20 cellular contexts compared by ENCODE assay signal in genomic region chr16:67543036-67543435, GRCh38. TPM values are rescaled to one million over a fixed set of nuclear protein-coding genes. Genes with fewer than 3 reads are reported as not detected.
DNase-seq lines count a peak whose midpoint lies in the region; ATAC-seq and TF ChIP-seq lines count a peak whose summit lies in the region.
"Had no signal": no experiment of that assay in that cellular context is flagged by ENCODE, and none has a peak within 500 bp of the region (broad histone marks: within the 10 kb centered on the region; RNA-seq: fewer than 3 reads in every experiment).

No MANE protein-coding gene starts in this region.

- H3K4me3 ChIP-seq in CD4-positive, alpha-beta memory T cell (ENCODE audit: low read length in 2 of 2): no peak overlapping the region
- H3K4me3 ChIP-seq in lower lobe of right lung: no peak overlapping the region
- H3K4me3 ChIP-seq: ascending aorta, GM12878, hepatocyte, right atrium auricular region, SJSA1 had no signal

- H3K4me1 ChIP-seq in CD4-positive, alpha-beta memory T cell (ENCODE audit: insufficient read depth, low read length): peaks cover 51% of the 10 kb centered on the region
- H3K4me1 ChIP-seq in lower lobe of right lung: peaks cover 89% of the 10 kb centered on the region

- POLR2A ChIA-PET in CD4-positive, alpha-beta memory T cell (lab: Charles Lee; ENCODE audit: partially characterized antibody): interaction anchor here (11.9 to 20.3 kb wide), 2 partner anchors 19 to 100 kb away, joined by 190 to 706 read pairs; partner anchors contain the start of genes CARMIL2 and CTCF

- H3K9me3 ChIP-seq in CD4-positive, alpha-beta memory T cell (ENCODE audit: control insufficient read depth in 1 of 2, low read length in 2 of 2): no peaks in the 10 kb centered on the region
- no peaks in the 10 kb centered on the region for H3K9me3 ChIP-seq in lower lobe of right lung
- H3K9me3 ChIP-seq: ascending aorta, right atrium auricular region had no signal

- no peaks in the 10 kb centered on the region for H3K27me3 Mint-ChIP-seq in CD4-positive, alpha-beta memory T cell
- H3K27me3 Mint-ChIP-seq in activated T-helper 1 cell treated with anti-CD3 and anti-CD28 coated beads, Interleukin-12 subunit alpha, Interleukin-12 subunit beta, Interleukin-2, Interleukin-4 antibody, amounts not matched to agents 30 ng/mL and 10 ng/mL and 1 ng/mL, durations not matched to agents 14 hours and 24 hours and 36 hours (ENCODE audit: insufficient read depth): no peaks in the 10 kb centered on the region
- H3K27me3 Mint-ChIP-seq in nephron progenitor cell (ENCODE audit: low read depth, poor library complexity): peaks cover 31% of the 10 kb centered on the region
- H3K27me3 Mint-ChIP-seq: stimulated activated naive CD8-positive, alpha-beta T cell treated with anti-CD3 and anti-CD28 coated beads, Interleukin-15, amount 100 ng/mL, for 72 hours had no signal

- ATAC-seq in lower lobe of right lung: no peak

- CTCF ChIA-PET in CD4-positive, alpha-beta memory T cell (lab: Charles Lee; ENCODE audit: partially characterized antibody): interaction anchor here (1.4 to 9.3 kb wide), 5 partner anchors 16 to 103 kb away, joined by 3 to 361 read pairs (median 101); partner anchors contain the start of genes ATP6V0D1, CARMIL2 and CTCF

- H3K36me3 Mint-ChIP-seq in CD4-positive, alpha-beta memory T cell: peaks cover 14 to 33% of the 10 kb centered on the region in 2 donors
- peaks cover 16% of the 10 kb centered on the region for H3K36me3 Mint-ChIP-seq in activated T-helper 1 cell treated with anti-CD3 and anti-CD28 coated beads, Interleukin-12 subunit alpha, Interleukin-12 subunit beta, Interleukin-2, Interleukin-4 antibody, amounts not matched to agents 30 ng/mL and 10 ng/mL and 1 ng/mL, durations not matched to agents 14 hours and 24 hours and 36 hours (ENCODE audit: low read depth)
- peaks cover 29% of the 10 kb centered on the region for H3K36me3 Mint-ChIP-seq in nephron progenitor cell (ENCODE audit: low read depth)

- no peaks in the 10 kb centered on the region for H3K36me3 ChIP-seq in CD4-positive, alpha-beta memory T cell (ENCODE audit: insufficient read depth, low read length)
- H3K36me3 ChIP-seq in lower lobe of right lung: peaks cover 92% of the 10 kb centered on the region

- H3K27ac ChIP-seq in CD4-positive, alpha-beta memory T cell (ENCODE audit: low read depth, low read length): no peak overlapping the region
- H3K27ac ChIP-seq in lower lobe of right lung: no peak overlapping the region
- H3K27ac ChIP-seq: ascending aorta, hepatocyte, right atrium auricular region, SJSA1 had no signal

- H3K4me1 Mint-ChIP-seq in CD4-positive, alpha-beta memory T cell: peaks cover 29 to 73% (median 40%) of the 10 kb centered on the region in 4 donors
- H3K4me1 Mint-ChIP-seq in activated T-helper 1 cell treated with anti-CD3 and anti-CD28 coated beads, Interleukin-12 subunit alpha, Interleukin-12 subunit beta, Interleukin-2, Interleukin-4 antibody, amounts not matched to agents 30 ng/mL and 10 ng/mL and 1 ng/mL, durations not matched to agents 14 hours and 24 hours and 36 hours (ENCODE audit: low read depth): peaks cover 40% of the 10 kb centered on the region
- peaks cover 16% of the 10 kb centered on the region for H3K4me1 Mint-ChIP-seq in nephron progenitor cell

- DNase-seq in 8988T (peak; percentile 37), lower lobe of right lung (peak; percentile 34), inferior parietal cortex (ENCODE audit: extremely low spot score) (no peak), nephron progenitor cell (no peak), NCI-H146 (lab: John Stamatoyannopoulos, UW) (no peak)
- no peak for DNase-seq in CD4-positive, alpha-beta memory T cell
- DNase-seq in activated T-helper 1 cell treated with anti-CD3 and anti-CD28 coated beads, Interleukin-12 subunit alpha, Interleukin-12 subunit beta, Interleukin-2, Interleukin-4 antibody, amounts not matched to agents 30 ng/mL and 10 ng/mL and 1 ng/mL, durations not matched to agents 14 hours and 24 hours and 36 hours (ENCODE audit: low spot score): no peak
- DNase-seq: NCI-H1105, NCI-H2107, NCI-H524 treated with DMSO at 0.1 percent for 48 hours, occipital lobe had no signal

- H3K9me3 Mint-ChIP-seq in CD4-positive, alpha-beta memory T cell: no peaks in the 10 kb centered on the region
- H3K9me3 Mint-ChIP-seq in activated T-helper 1 cell treated with anti-CD3 and anti-CD28 coated beads, Interleukin-12 subunit alpha, Interleukin-12 subunit beta, Interleukin-2, Interleukin-4 antibody, amounts not matched to agents 30 ng/mL and 10 ng/mL and 1 ng/mL, durations not matched to agents 14 hours and 24 hours and 36 hours: no peaks in the 10 kb centered on the region
- no peaks in the 10 kb centered on the region for H3K9me3 Mint-ChIP-seq in nephron progenitor cell
- H3K9me3 Mint-ChIP-seq: stimulated activated naive CD8-positive, alpha-beta T cell treated with anti-CD3 and anti-CD28 coated beads, Interleukin-15, amount 100 ng/mL, for 72 hours had no signal

- intact Hi-C loops in CD4-positive, alpha-beta memory T cell (cut with micrococcal nuclease): no loop called here
- intact Hi-C loops in activated T-helper 1 cell treated with anti-CD3 and anti-CD28 coated beads, Interleukin-12 subunit alpha, Interleukin-12 subunit beta, Interleukin-2, Interleukin-4 antibody, amounts not matched to agents 30 ng/mL and 10 ng/mL and 1 ng/mL, durations not matched to agents 14 hours and 24 hours and 36 hours (cut with micrococcal nuclease): no loop called here
- intact Hi-C loops in lower lobe of right lung (cut with DNase I): no loop called here

- TF ChIP-seq CTCF in lower lobe of right lung (IDR thresholded peaks at IDR 0.05): no peak
- no peak for TF ChIP-seq CTCF in nephron progenitor cell (IDR thresholded peaks at IDR 0.05)

- no peaks in the 10 kb centered on the region for H3K27me3 ChIP-seq in CD4-positive, alpha-beta memory T cell (ENCODE audit: insufficient read depth, low read length)
- H3K27me3 ChIP-seq in lower lobe of right lung (ENCODE audit: low read depth): no peaks in the 10 kb centered on the region
- H3K27me3 ChIP-seq: ascending aorta, hepatocyte, right atrium auricular region, SJSA1 had no signal

- peak overlapping the region in 1 of 8 donors; percentile 10 for H3K4me3 Mint-ChIP-seq in CD4-positive, alpha-beta memory T cell
- H3K4me3 Mint-ChIP-seq in activated T-helper 1 cell treated with anti-CD3 and anti-CD28 coated beads, Interleukin-12 subunit alpha, Interleukin-12 subunit beta, Interleukin-2, Interleukin-4 antibody, amounts not matched to agents 30 ng/mL and 10 ng/mL and 1 ng/mL, durations not matched to agents 14 hours and 24 hours and 36 hours: no peak overlapping the region
- H3K4me3 Mint-ChIP-seq in nephron progenitor cell: no peak overlapping the region
- H3K4me3 Mint-ChIP-seq: stimulated activated naive CD8-positive, alpha-beta T cell treated with anti-CD3 and anti-CD28 coated beads, Interleukin-15, amount 100 ng/mL, for 72 hours had no signal

- peak overlapping the region in 4 of 7 donors; percentile 50 to 88 (median 81) for H3K27ac Mint-ChIP-seq in CD4-positive, alpha-beta memory T cell
- peak overlapping the region; percentile 23 for H3K27ac Mint-ChIP-seq in activated T-helper 1 cell treated with anti-CD3 and anti-CD28 coated beads, Interleukin-12 subunit alpha, Interleukin-12 subunit beta, Interleukin-2, Interleukin-4 antibody, amounts not matched to agents 30 ng/mL and 10 ng/mL and 1 ng/mL, durations not matched to agents 14 hours and 24 hours and 36 hours
- H3K27ac Mint-ChIP-seq in nephron progenitor cell: no peak overlapping the region
- H3K27ac Mint-ChIP-seq: stimulated activated naive CD8-positive, alpha-beta T cell treated with anti-CD3 and anti-CD28 coated beads, Interleukin-15, amount 100 ng/mL, for 72 hours had no signal

RNA-seq across cellular contexts. Expression of gene RIPOR1, which starts 14.4 kb away (rescaled TPM):
- total RNA-seq in CD4-positive, alpha-beta memory T cell: 10 to 100 TPM; 46.8 to 53.8 TPM
- 1 to 10 TPM in 1 of 2 donors, under 1 TPM in 1; 0.75 to 7.1 TPM for polyA plus RNA-seq in CD4-positive, alpha-beta memory T cell
- 26.3 and 27.1 TPM in 2 replicates for total RNA-seq in activated T-helper 1 cell treated with anti-CD3 and anti-CD28 coated beads, Interleukin-12 subunit alpha, Interleukin-12 subunit beta, Interleukin-2, Interleukin-4 antibody, amounts not matched to agents 30 ng/mL and 10 ng/mL and 1 ng/mL, durations not matched to agents 14 hours and 24 hours and 36 hours
- total RNA-seq in lower lobe of right lung: 112 TPM

RNA-seq across cellular contexts. Expression of gene CTCF, which starts 19.3 kb away (rescaled TPM):
- 10 to 100 TPM; 69.8 to 72.5 TPM for total RNA-seq in CD4-positive, alpha-beta memory T cell
- polyA plus RNA-seq in CD4-positive, alpha-beta memory T cell: 10 to 100 TPM; 26.5 to 85.7 TPM
- 64.7 and 67.6 TPM in 2 replicates for total RNA-seq in activated T-helper 1 cell treated with anti-CD3 and anti-CD28 coated beads, Interleukin-12 subunit alpha, Interleukin-12 subunit beta, Interleukin-2, Interleukin-4 antibody, amounts not matched to agents 30 ng/mL and 10 ng/mL and 1 ng/mL, durations not matched to agents 14 hours and 24 hours and 36 hours
- total RNA-seq in lower lobe of right lung: 36.2 TPM

RNA-seq across cellular contexts. Expression of gene AGRP, which starts 59.7 kb away (rescaled TPM):
- not detected for total RNA-seq in CD4-positive, alpha-beta memory T cell
- polyA plus RNA-seq in CD4-positive, alpha-beta memory T cell: not detected
- total RNA-seq in activated T-helper 1 cell treated with anti-CD3 and anti-CD28 coated beads, Interleukin-12 subunit alpha, Interleukin-12 subunit beta, Interleukin-2, Interleukin-4 antibody, amounts not matched to agents 30 ng/mL and 10 ng/mL and 1 ng/mL, durations not matched to agents 14 hours and 24 hours and 36 hours: not detected in 2 replicates
- total RNA-seq in lower lobe of right lung: 8.5 TPM
- total RNA-seq: ascending aorta, Calu3, GM12878, kidney epithelial cell, occipital lobe, right atrium auricular region, SJSA1, ureter had no signal

Comparison
In these comparisons a context has a peak if more than half of its experiments do, and no peak if none do; other contexts are left out.
1. DNase-seq: peak in 8988T (single experiment) and lower lobe of right lung (single experiment); none in CD4-positive, alpha-beta memory T cell (0 of 5), activated T-helper 1 cell treated with anti-CD3 and anti-CD28 coated beads, Interleukin-12 subunit alpha, Interleukin-12 subunit beta, Interleukin-2, Interleukin-4 antibody, amounts not matched to agents 30 ng/mL and 10 ng/mL and 1 ng/mL, durations not matched to agents 14 hours and 24 hours and 36 hours (single experiment), inferior parietal cortex (single experiment), nephron progenitor cell (single experiment) and NCI-H146 (single experiment).